Comparison of ENCODE assay signal across 3 cellular contexts in the genomic region with DNA sequence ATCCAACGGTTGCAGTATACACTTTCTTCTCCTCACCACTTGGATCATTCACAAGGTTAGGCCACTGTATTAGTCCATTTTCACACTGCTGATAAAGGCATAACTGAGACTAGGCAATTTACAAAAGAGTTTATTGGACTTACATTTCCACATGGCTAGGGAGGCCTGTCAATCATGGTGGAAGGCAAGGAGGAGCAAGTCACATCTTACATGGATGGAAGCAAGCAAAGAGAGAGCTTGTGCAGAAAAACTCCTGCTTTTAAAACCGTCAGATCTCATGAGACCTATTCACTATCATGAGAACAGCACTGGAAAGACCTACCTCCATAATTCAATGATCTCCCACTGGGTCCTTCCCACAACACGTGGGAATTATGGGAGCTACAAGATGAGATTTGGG.
A peak's percentile ranks its signal among the peaks of the same experiment; 100 is the strongest.
TF ChIP-seq lines count a peak whose summit lies in the region.

No MANE protein-coding gene starts in this region.

TF ChIP-seq in HepG2, 621 proteins besides CTCF, POLR2A, EP300 and RAD21:
- TF ChIP-seq RARA (CRISPR knock-in tag; IDR thresholded peaks at IDR 0.05) (no peak), RXRA (CRISPR knock-in tag; IDR thresholded peaks at IDR 0.05) (no peak)

TF ChIP-seq in HEK293T, 16 proteins besides CTCF, POLR2A, EP300 and RAD21:
- no peak for TF ChIP-seq FOXM1 (IDR thresholded peaks at IDR 0.05; ENCODE audit: borderline replicate concordance)
- TF ChIP-seq, protein P1, sequence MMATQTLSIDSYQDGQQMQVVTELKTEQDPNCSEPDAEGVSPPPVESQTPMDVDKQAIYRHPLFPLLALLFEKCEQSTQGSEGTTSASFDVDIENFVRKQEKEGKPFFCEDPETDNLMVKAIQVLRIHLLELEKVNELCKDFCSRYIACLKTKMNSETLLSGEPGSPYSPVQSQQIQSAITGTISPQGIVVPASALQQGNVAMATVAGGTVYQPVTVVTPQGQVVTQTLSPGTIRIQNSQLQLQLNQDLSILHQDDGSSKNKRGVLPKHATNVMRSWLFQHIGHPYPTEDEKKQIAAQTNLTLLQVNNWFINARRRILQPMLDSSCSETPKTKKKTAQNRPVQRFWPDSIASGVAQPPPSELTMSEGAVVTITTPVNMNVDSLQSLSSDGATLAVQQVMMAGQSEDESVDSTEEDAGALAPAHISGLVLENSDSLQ (IDR thresholded peaks at IDR 0.05) = 0 out of 2 replicates have a peak, but pooled peaks have one; percentile 37

TF ChIP-seq in K562, 482 proteins besides CTCF, POLR2A, EP300 and RAD21:
- no peak for TF ChIP-seq MCM2 (IDR thresholded peaks at IDR 0.05; ENCODE audit: low read depth)
- TF ChIP-seq, protein P1 (IDR thresholded peaks at IDR 0.05) = peak; percentile 71
- TF ChIP-seq ZNF431 (CRISPR knock-in tag; IDR thresholded peaks at IDR 0.05) = peak; percentile 85; the same call in 1 of the 2 replicates
- no peak for TF ChIP-seq ETS2 (tag; IDR thresholded peaks at IDR 0.05; ENCODE audit: borderline replicate concordance, poor library complexity, severe bottlenecking)
